In the genomic region with DNA sequence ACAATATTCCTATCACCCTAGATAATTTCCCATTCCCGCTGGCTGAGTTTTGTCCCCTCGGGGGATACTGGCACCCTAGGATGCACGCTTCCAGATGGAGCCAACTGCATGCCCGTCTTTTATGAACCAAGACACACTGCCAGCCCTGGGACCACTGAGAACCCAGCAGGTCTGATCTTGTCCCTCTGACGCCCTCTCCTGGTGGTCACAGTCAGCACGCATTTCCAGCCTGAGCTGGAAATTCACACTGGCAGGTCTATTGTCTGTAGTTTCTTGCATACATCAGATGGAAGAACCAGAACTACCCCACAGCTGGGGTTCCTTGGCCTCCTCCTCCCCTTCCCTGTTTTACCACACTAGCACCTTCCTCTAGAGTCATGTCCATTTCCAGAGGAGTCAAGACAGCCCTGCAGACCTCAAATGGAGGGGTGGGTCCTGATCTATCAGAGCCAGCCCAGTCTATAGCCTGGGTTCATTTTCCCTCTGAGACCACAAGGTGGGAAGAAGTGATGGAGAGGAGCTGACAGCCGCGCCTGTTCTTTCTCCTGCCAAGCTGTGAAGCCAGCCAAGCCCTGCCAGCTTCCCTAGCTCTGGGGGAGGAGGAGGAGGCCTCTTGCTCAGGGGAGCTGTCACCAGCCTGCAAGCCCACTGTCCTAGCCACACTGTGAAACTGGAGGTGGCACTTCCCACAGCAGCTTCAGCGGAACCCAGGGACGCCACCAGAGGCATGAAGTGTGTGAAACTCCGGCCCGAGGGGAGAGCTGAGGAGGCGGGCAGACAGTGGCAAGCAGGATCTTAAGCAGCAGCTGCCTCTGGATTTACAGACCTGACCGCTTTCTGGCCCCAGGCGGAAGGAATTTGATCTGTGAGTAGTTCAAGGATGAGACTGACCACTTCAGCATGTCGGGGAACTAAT, we compare ENCODE assay signal across 8 cellular contexts. TPM values are rescaled to one million over a fixed set of nuclear protein-coding genes. Genes with fewer than 3 reads are reported as not detected.
A peak's percentile ranks its signal among the peaks of the same experiment; 100 is the strongest.
DNase-seq lines count a peak whose midpoint lies in the region; ATAC-seq, FAIRE-seq and TF ChIP-seq lines count a peak whose summit lies in the region.

No MANE protein-coding gene starts in this region.

- no peak for TF ChIP-seq POLR2A in testis (IDR thresholded peaks at IDR 0.05)

- intact Hi-C loops in testis (cut with DNase I; ENCODE audit: low total_unique reads): no loop called here

- peak overlapping the region; percentile 59 to 70 for H3K27ac ChIP-seq in testis

- H3K4me1 ChIP-seq in testis: peaks cover 45% of the 10 kb centered on the region

- H3K4me3 ChIP-seq in fibroblast of villous mesenchyme (ENCODE audit: low read depth, low read length) (peak overlapping the region; percentile 28), testis (no peak overlapping the region)

- 40 to 53% methylated on average over 14 to 16 of the region's 16 CpGs for WGBS in testis, 2 donors

- H3K36me3 ChIP-seq in testis (ENCODE audit: low read depth, missing control alignments): no peaks in the 10 kb centered on the region

- in situ Hi-C loops in KBM-7 (cut with MboI; ENCODE audit: low pct_unique_long_range_greater_than_20kb, low sequenced_read_pairs): no loop called here

- ATAC-seq in omental fat pad (ENCODE audit: low FRiP score): peak; percentile 41
- no peak for ATAC-seq in GM18909 (IDR thresholded peaks at IDR 0.05; ENCODE audit: poor library complexity, unreplicated experiment)

- TF ChIP-seq CTCF in fibroblast of villous mesenchyme (IDR thresholded peaks at IDR 0.05; ENCODE audit: insufficient read depth, low read depth, low read length) (peak; percentile 89), omental fat pad (IDR thresholded peaks at IDR 0.05) (peak in 1 of 3 donors; percentile 53), testis (IDR thresholded peaks at IDR 0.05) (peak; percentile 74 to 77 (median 77))

- no peaks in the 10 kb centered on the region for H3K27me3 ChIP-seq in testis

- no peak for FAIRE-seq in RCC 7860 (lab: Jason Lieb, UNC)

- DNase-seq in CMK (ENCODE audit: low read depth): peak; percentile 33
- DNase-seq in KBM-7: peak; percentile 84
- DNase-seq in RCC 7860 (ENCODE audit: low spot score): peak; percentile 24
- peak; percentile 21 to 45 for DNase-seq in activated T-helper 1 cell treated with anti-CD3 and anti-CD28 coated beads, Interleukin-2, amount 50 U/mL, for 16 hours (ENCODE audit: low read depth in 1 of 2, low spot score in 1 of 2)
- DNase-seq in fibroblast of villous mesenchyme (ENCODE audit: low read depth): peak; percentile 93
- peak; percentile 46 for DNase-seq in omental fat pad (ENCODE audit: low spot score)
- peak; percentile 87 for DNase-seq in testis

- H3K9me3 ChIP-seq in testis: no peaks in the 10 kb centered on the region

RNA-seq across cellular contexts. Expression of a gene that starts 29.3 kb away (rescaled TPM):
- total RNA-seq in fibroblast of villous mesenchyme: 244 and 267 TPM in 2 replicates
- 100 to 1,000 TPM; 150 to 231 (median 194) TPM for total RNA-seq in omental fat pad
- total RNA-seq in testis: 100 to 1,000 TPM; 217 to 272 TPM
- 253 TPM for polyA plus RNA-seq in testis (ENCODE audit: insufficient read depth, low read depth, low replicate concordance)

RNA-seq across cellular contexts. Expression of a gene that starts 37.9 kb away (rescaled TPM):
- total RNA-seq in fibroblast of villous mesenchyme: not detected in 2 replicates
- 1 to 10 TPM in 3 of 4 donors, under 1 TPM in 1; 0.46 to 4.6 (median 1.9) TPM for total RNA-seq in omental fat pad
- total RNA-seq in testis: 10 to 100 TPM; 20.1 to 20.6 TPM
- 11.9 TPM for polyA plus RNA-seq in testis (ENCODE audit: insufficient read depth, low read depth, low replicate concordance)

RNA-seq across cellular contexts. Expression of a gene that starts 44.9 kb away (rescaled TPM):
- total RNA-seq in fibroblast of villous mesenchyme (24.2 and 25.8 TPM in 2 replicates), omental fat pad (10 to 100 TPM; 17.7 to 40.4 (median 30.4) TPM), testis (10 to 100 TPM; 31.7 to 40.5 TPM)
- 44.6 TPM for polyA plus RNA-seq in testis (ENCODE audit: insufficient read depth, low read depth, low replicate concordance)

RNA-seq across cellular contexts. Expression of a gene that starts 45.2 kb away (rescaled TPM):
- total RNA-seq in fibroblast of villous mesenchyme (27.1 and 30.2 TPM in 2 replicates), omental fat pad (10 to 100 TPM; 13.6 to 30.2 (median 26.9) TPM), testis (10 to 100 TPM; 37.5 to 45.3 TPM)
- polyA plus RNA-seq in testis (ENCODE audit: insufficient read depth, low read depth, low replicate concordance): 122 TPM

RNA-seq across cellular contexts. Expression of a gene that starts 55.7 kb away (rescaled TPM):
- 152 and 165 TPM in 2 replicates for total RNA-seq in fibroblast of villous mesenchyme
- 100 to 1,000 TPM; 208 to 463 (median 244) TPM for total RNA-seq in omental fat pad
- 100 to 1,000 TPM; 365 to 461 TPM for total RNA-seq in testis
- polyA plus RNA-seq in testis (ENCODE audit: insufficient read depth, low read depth, low replicate concordance): 196 TPM

Comparison
In these comparisons a context has a peak if more than half of its experiments do, and no peak if none do; other contexts are left out.
1. DNase-seq: peak in every context shown above with its lines; median percentile 93 in fibroblast of villous mesenchyme; 87 in testis; 84 in KBM-7; 46 in omental fat pad; 33 in CMK; 33 in activated T-helper 1 cell treated with anti-CD3 and anti-CD28 coated beads, Interleukin-2, amount 50 U/mL, for 16 hours; 24 in RCC 7860.